In the genomic region with DNA sequence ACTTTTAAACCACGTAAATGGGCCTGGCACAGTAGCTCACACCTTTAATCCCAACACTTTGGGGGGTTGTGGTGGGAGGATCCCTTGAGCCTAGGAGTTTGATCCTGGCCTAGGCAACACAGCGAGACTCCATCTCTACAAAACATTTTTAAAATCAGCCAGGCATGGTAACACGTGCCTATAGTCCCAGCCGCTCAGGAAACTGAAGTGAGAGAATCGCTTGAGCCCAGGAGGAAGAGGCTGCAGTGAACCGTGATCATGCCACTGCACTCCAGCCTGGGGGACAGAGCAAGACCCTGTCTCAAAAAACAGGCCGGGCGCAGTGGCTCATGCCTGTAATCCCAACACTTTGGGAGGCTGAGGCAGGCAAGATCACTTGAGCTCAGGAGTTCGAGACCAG, we compare ENCODE assay signal across 9 cellular contexts. TPM values are rescaled to one million over a fixed set of nuclear protein-coding genes. Genes with fewer than 3 reads are reported as not detected.
DNase-seq lines count a peak whose midpoint lies in the region; ATAC-seq lines count a peak whose summit lies in the region.
"Had no signal": no experiment of that assay in that cellular context is flagged by ENCODE, and none has a peak within 500 bp of the region (broad histone marks: within the 10 kb centered on the region; RNA-seq: fewer than 3 reads in every experiment).

No MANE protein-coding gene starts in this region.

- H3K4me1 Mint-ChIP-seq in effector memory CD8-positive, alpha-beta T cell (ENCODE audit: low read depth in 2 of 2): peaks cover 53 to 76% of the 10 kb centered on the region in 2 donors
- peaks cover 75% of the 10 kb centered on the region for H3K4me1 Mint-ChIP-seq in activated CD4-positive, alpha-beta memory T cell treated with anti-CD3 and anti-CD28 coated beads for 36 hours (ENCODE audit: low read depth)

- POLR2A ChIA-PET in activated CD4-positive, alpha-beta memory T cell treated with anti-CD3 and anti-CD28 coated beads for 36 hours (lab: Charles Lee): no interaction called here

- intact Hi-C loops in activated CD4-positive, alpha-beta memory T cell treated with anti-CD3 and anti-CD28 coated beads for 36 hours (cut with micrococcal nuclease): no loop called here

- H3K27ac Mint-ChIP-seq in effector memory CD8-positive, alpha-beta T cell: no peak overlapping the region
- no peak overlapping the region for H3K27ac Mint-ChIP-seq in activated CD4-positive, alpha-beta memory T cell treated with anti-CD3 and anti-CD28 coated beads for 36 hours

- no peaks in the 10 kb centered on the region for H3K9me3 Mint-ChIP-seq in effector memory CD8-positive, alpha-beta T cell
- peaks cover 5% of the 10 kb centered on the region for H3K9me3 Mint-ChIP-seq in activated CD4-positive, alpha-beta memory T cell treated with anti-CD3 and anti-CD28 coated beads for 36 hours

- CTCF ChIA-PET in activated CD4-positive, alpha-beta memory T cell treated with anti-CD3 and anti-CD28 coated beads for 36 hours (lab: Charles Lee): no interaction called here

- no peaks in the 10 kb centered on the region for H3K27me3 Mint-ChIP-seq in effector memory CD8-positive, alpha-beta T cell
- H3K27me3 Mint-ChIP-seq in activated CD4-positive, alpha-beta memory T cell treated with anti-CD3 and anti-CD28 coated beads for 36 hours: no peaks in the 10 kb centered on the region

- ATAC-seq in GM18502 (IDR thresholded peaks at IDR 0.05; ENCODE audit: poor library complexity, unreplicated experiment) (peak; percentile 85), GM21390 (IDR thresholded peaks at IDR 0.05; ENCODE audit: unreplicated experiment) (peak; percentile 89), HG03095 (IDR thresholded peaks at IDR 0.05; ENCODE audit: unreplicated experiment) (peak; percentile 90)
- no peak for ATAC-seq in effector memory CD8-positive, alpha-beta T cell (replicated peaks)

- H3K36me3 Mint-ChIP-seq in effector memory CD8-positive, alpha-beta T cell (ENCODE audit: insufficient read depth): peaks cover 10% of the 10 kb centered on the region
- H3K36me3 Mint-ChIP-seq in activated CD4-positive, alpha-beta memory T cell treated with anti-CD3 and anti-CD28 coated beads for 36 hours: peaks cover 6% of the 10 kb centered on the region

- no peak for DNase-seq in effector memory CD8-positive, alpha-beta T cell
- no peak for DNase-seq in NCI-H526 (lab: John Stamatoyannopoulos, UW)
- DNase-seq in amygdala (lab: John Stamatoyannopoulos, UW): no peak
- no peak for DNase-seq in activated CD4-positive, alpha-beta memory T cell treated with anti-CD3 and anti-CD28 coated beads for 36 hours
- DNase-seq in inferior parietal cortex (ENCODE audit: extremely low spot score): no peak
- DNase-seq: mammary epithelial cell had no signal

- peak overlapping the region; percentile 1 to 64 for H3K4me3 Mint-ChIP-seq in effector memory CD8-positive, alpha-beta T cell
- no peak overlapping the region for H3K4me3 Mint-ChIP-seq in activated CD4-positive, alpha-beta memory T cell treated with anti-CD3 and anti-CD28 coated beads for 36 hours

RNA-seq across cellular contexts. Expression of a gene that starts 12.2 kb away (rescaled TPM):
- total RNA-seq in activated CD4-positive, alpha-beta memory T cell treated with anti-CD3 and anti-CD28 coated beads for 36 hours: 10 to 100 TPM; 54.9 to 59.4 TPM
